20 cellular contexts compared by ENCODE assay signal in the genomic region with DNA sequence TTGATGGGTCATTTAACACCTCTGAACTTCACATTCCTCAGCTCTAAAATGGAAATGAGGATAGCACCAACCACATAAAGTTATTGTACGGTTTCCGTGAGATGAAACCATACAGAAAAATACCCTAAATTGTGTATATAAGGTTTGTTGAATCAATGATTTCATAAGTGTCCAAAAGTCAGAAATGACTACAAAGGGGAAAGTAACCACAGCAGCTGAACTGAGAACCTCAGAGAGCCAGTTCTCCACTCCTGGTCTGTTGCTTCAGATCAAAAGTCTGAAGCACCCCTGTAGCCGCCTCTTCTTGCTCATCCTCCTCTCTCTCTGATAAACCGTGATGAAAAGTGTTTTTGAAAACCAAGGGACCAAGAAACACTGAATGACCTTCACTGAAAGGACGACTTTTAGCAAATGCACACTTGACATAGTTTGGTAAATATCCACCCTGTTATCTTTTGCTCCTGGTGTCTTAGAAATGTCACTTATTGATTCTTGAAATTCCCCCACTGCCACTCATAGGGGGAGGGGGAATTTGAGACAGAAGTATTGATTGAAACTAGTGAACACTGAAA.
A peak's percentile ranks its signal among the peaks of the same experiment; 100 is the strongest.
DNase-seq lines count a peak whose midpoint lies in the region; ATAC-seq and TF ChIP-seq lines count a peak whose summit lies in the region.
"Had no signal": no experiment of that assay in that cellular context is flagged by ENCODE, and none has a peak within 500 bp of the region (broad histone marks: within the 10 kb centered on the region; RNA-seq: fewer than 3 reads in every experiment).

No MANE protein-coding gene starts in this region.

- no peak overlapping the region for H3K4me3 ChIP-seq in gastrocnemius medialis
- H3K4me3 ChIP-seq: breast epithelium had no signal

- DNase-seq in retina (no peak), gastrocnemius medialis (no peak), D341Med (ENCODE audit: low spot score) (no peak)
- DNase-seq: activated CD4-positive, CD25-positive, alpha-beta regulatory T cell; activated CD8-positive, alpha-beta memory T cell treated with anti-CD3 and anti-CD28 coated beads, Interleukin-2, amount 50 U/mL, for 4 hours; CD8-positive, alpha-beta T cell; IMR-90; kidney glomerular epithelial cell; midbrain; NCI-H2081; NCI-H774; stimulated activated naive CD8-positive, alpha-beta T cell treated with anti-CD3 and anti-CD28 coated beads, Interleukin-15, Interleukin-2, amounts not matched to agents 100 U/mL and 50 U/mL, for 24 hours; T-cell had no signal

- no peaks in the 10 kb centered on the region for H3K36me3 ChIP-seq in gastrocnemius medialis
- H3K36me3 ChIP-seq: breast epithelium, neutrophil had no signal

- H3K27me3 ChIP-seq in gastrocnemius medialis: no peaks in the 10 kb centered on the region
- H3K27me3 ChIP-seq: breast epithelium had no signal

- H3K4me1 ChIP-seq in gastrocnemius medialis: no peaks in the 10 kb centered on the region
- H3K4me1 ChIP-seq: breast epithelium had no signal

- no peak overlapping the region for H3K27ac ChIP-seq in gastrocnemius medialis
- H3K27ac ChIP-seq: breast epithelium, neutrophil had no signal

- no peaks in the 10 kb centered on the region for H3K9me3 ChIP-seq in gastrocnemius medialis
- H3K9me3 ChIP-seq: breast epithelium, neutrophil had no signal

- ATAC-seq in GM18498 (IDR thresholded peaks at IDR 0.05; ENCODE audit: unreplicated experiment) (peak; percentile 80), GM19463 (IDR thresholded peaks at IDR 0.05; ENCODE audit: unreplicated experiment) (peak; percentile 70), HG02884 (IDR thresholded peaks at IDR 0.05; ENCODE audit: unreplicated experiment) (peak; percentile 79), HG03558 (IDR thresholded peaks at IDR 0.05; ENCODE audit: extremely low read depth, unreplicated experiment) (peak; percentile 57), GM21390 (IDR thresholded peaks at IDR 0.05; ENCODE audit: unreplicated experiment) (no peak), gastrocnemius medialis (no peak)
- ATAC-seq: CD8-positive, alpha-beta T cell; stimulated activated naive CD8-positive, alpha-beta T cell treated with anti-CD3 and anti-CD28 coated beads, Interleukin-15, Interleukin-2, amounts not matched to agents 100 U/mL and 50 U/mL, for 24 hours; T-cell had no signal

- intact Hi-C loops in gastrocnemius medialis (cut with DNase I; ENCODE audit: low total_unique reads): no loop called here

- no peak for TF ChIP-seq POLR2A in gastrocnemius medialis (IDR thresholded peaks at IDR 0.05)

- in situ Hi-C loops in gastrocnemius medialis (cut with MboI; ENCODE audit: low sequenced_read_pairs in 4 of 4): loop anchor here in 2 of 4 donors (25.0 kb wide), 2 partner anchors 170 to 595 kb away; no protein-coding TSS in a partner anchor

- no peak for TF ChIP-seq CTCF in gastrocnemius medialis (IDR thresholded peaks at IDR 0.05 in 4 of 5, conservative IDR thresholded peaks at IDR 0.05 in 1 of 5)

Comparison
In these comparisons a context has a peak if more than half of its experiments do, and no peak if none do; other contexts are left out.
1. ATAC-seq: peak in GM18498 (single experiment), GM19463 (single experiment), HG02884 (single experiment) and HG03558 (single experiment); none in GM21390 (single experiment) and gastrocnemius medialis (0 of 2).